ENCODE assay signal across 6 cellular contexts in the genomic region with DNA sequence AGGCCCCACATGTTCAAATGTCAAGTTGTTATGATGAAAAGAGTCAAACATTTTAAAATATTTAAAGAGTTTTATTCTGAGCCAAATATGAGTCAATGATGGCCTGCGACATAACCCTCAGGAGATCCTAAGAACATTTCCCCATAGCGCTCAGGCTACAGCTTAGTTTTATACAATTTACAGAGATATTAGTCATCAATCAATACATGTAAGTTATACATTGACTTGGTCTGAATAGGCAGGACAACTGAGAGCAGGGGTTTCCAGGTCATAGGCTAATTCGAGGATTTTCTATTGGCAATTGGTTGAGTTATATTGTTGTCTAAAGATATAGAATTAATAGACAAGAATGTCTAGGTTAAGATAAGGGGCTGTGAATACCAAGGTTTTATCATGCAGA. TPM values are rescaled to one million over a fixed set of nuclear protein-coding genes. Genes with fewer than 3 reads are reported as not detected.
"Had no signal": no experiment of that assay in that cellular context is flagged by ENCODE, and none has a peak within 500 bp of the region (broad histone marks: within the 10 kb centered on the region; RNA-seq: fewer than 3 reads in every experiment).

No MANE protein-coding gene starts in this region.

RNA-seq across cellular contexts. Expression of a gene that starts 26.2 kb away (rescaled TPM):
- total RNA-seq: M059J, PC-9, Right ventricle myocardium inferior, RPMI7951, SJCRH30, SK-MEL-5 had no signal

RNA-seq across cellular contexts. Expression of a gene that starts 39.5 kb away (rescaled TPM):
- total RNA-seq: M059J, PC-9, Right ventricle myocardium inferior, RPMI7951, SJCRH30, SK-MEL-5 had no signal
